In the genomic region with DNA sequence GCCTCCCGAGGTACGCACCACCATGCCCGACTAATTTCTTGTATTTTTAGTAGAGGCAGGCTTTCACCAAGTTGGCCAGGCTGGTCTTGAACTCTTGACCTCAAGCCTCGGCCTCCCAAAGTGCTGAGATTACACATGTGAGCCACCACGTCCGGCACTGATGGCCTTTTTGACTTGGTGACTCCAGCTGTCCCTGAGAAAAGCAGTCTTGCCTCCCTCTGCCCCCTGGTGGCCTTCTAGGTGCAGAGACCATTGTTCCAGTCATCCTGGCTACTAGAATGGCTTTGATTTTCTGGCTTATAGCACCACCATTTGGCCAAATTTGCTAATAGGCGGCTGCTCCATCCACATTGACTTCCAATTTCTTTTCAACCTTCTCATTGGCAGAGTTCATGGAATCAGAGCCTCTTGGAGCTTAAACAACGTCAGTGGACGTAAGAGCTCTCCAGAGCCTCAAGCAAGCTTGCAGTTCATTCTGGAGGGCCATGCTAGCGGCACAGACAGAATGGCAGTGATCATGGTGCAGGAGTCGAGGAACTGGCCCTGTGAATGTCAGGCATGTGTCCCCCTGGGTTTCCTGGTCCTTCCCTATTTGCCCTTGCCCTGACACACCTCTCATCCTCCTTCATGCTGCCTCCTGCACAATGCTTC, we compare ENCODE assay signal across 1 cellular context.
TF ChIP-seq lines count a peak whose summit lies in the region.

No MANE protein-coding gene starts in this region.

TF ChIP-seq in K562, 482 proteins besides CTCF, POLR2A, EP300 and RAD21 (continued from another document and continues in another):
- TF ChIP-seq ZBTB33 (CRISPR knock-in tag; IDR thresholded peaks at IDR 0.05) (peak; percentile 58; the same call in 1 of the 2 replicates), MAFK (IDR thresholded peaks at IDR 0.05; ENCODE audit: low read length) (peak; percentile 14; the same call in 1 of the 2 replicates), NR2C1 (IDR thresholded peaks at IDR 0.05) (0 out of 2 replicates have a peak, but pooled peaks have one; percentile 16), NR2C1 (tag; IDR thresholded peaks at IDR 0.05) (no peak), CAMTA2 (CRISPR knock-in tag; conservative IDR thresholded peaks at IDR 0.05) (no peak), NONO (IDR thresholded peaks at IDR 0.05; ENCODE audit: low read depth in 2 of 2, low read length in 1 of 2) (no peak), TEAD4 (IDR thresholded peaks at IDR 0.05; ENCODE audit: low read length) (peak; percentile 48; the same call in 1 of the 2 replicates), TEAD4 (CRISPR knock-in tag; IDR thresholded peaks at IDR 0.05; ENCODE audit: borderline replicate concordance) (no peak), RBM14 (IDR thresholded peaks at IDR 0.05; ENCODE audit: borderline replicate concordance, insufficient read depth, low read depth, low read length) (no peak), PTBP1 (IDR thresholded peaks at IDR 0.05; ENCODE audit: low read depth, low read length) (no peak), ZNF57 (CRISPR knock-in tag; IDR thresholded peaks at IDR 0.05) (no peak), PML (IDR thresholded peaks at IDR 0.05; ENCODE audit: low read length) (no peak), NFATC3 (IDR thresholded peaks at IDR 0.05) (no peak), ZNF143 (CRISPR knock-in tag; IDR thresholded peaks at IDR 0.05) (no peak), ZBTB17 (CRISPR knock-in tag; IDR thresholded peaks at IDR 0.05) (no peak), ZNF586 (CRISPR knock-in tag; conservative IDR thresholded peaks at IDR 0.05) (no peak), ZNF133 (CRISPR knock-in tag; IDR thresholded peaks at IDR 0.05) (no peak), ZC3H4 (CRISPR knock-in tag; IDR thresholded peaks at IDR 0.05; ENCODE audit: borderline replicate concordance) (no peak), JUND (IDR thresholded peaks at IDR 0.05; ENCODE audit: borderline replicate concordance, low read depth, low read length) (peak; percentile 77; the same call in 1 of the 2 replicates), JUND (tag; IDR thresholded peaks at IDR 0.05; ENCODE audit: borderline replicate concordance, low read depth, low read length) (peak; percentile 77; the same call in 1 of the 3 replicates), FOS (IDR thresholded peaks at IDR 0.05; ENCODE audit: extremely low read depth, insufficient read length) (no peak), TBP (optimal IDR thresholded peaks at IDR 0.05; ENCODE audit: low read depth, low read length) (peak; percentile 56), PHB2 (IDR thresholded peaks at IDR 0.05; ENCODE audit: low read depth) (no peak), NCOA4 (IDR thresholded peaks at IDR 0.05; ENCODE audit: partially characterized antibody) (no peak), CREBBP (IDR thresholded peaks at IDR 0.05; ENCODE audit: low read depth, low read length) (no peak), GTF2B (IDR thresholded peaks at IDR 0.05; ENCODE audit: extremely low read depth, insufficient read length) (no peak), SPI1 (IDR thresholded peaks at IDR 0.05; ENCODE audit: borderline replicate concordance, low read depth, low read length) (no peak), CCAR2 (IDR thresholded peaks at IDR 0.05; ENCODE audit: low read depth, low read length) (no peak), RBM17 (IDR thresholded peaks at IDR 0.05; ENCODE audit: borderline replicate concordance, low read depth, low read length) (no peak), TFE3 (CRISPR knock-in tag; IDR thresholded peaks at IDR 0.05) (no peak), RCOR1 (IDR thresholded peaks at IDR 0.05; ENCODE audit: borderline replicate concordance in 1 of 2, low read depth in 2 of 2, low read length in 2 of 2) (peak in 1 of 2 experiments; percentile 66; a peak in 2 of 4 replicates), BRF2 (IDR thresholded peaks at IDR 0.05; ENCODE audit: borderline replicate concordance, insufficient read depth, insufficient read length) (no peak), CBX1 (IDR thresholded peaks at IDR 0.05; ENCODE audit: low read depth) (no peak), SETDB1 (IDR thresholded peaks at IDR 0.05; ENCODE audit: low read length) (no peak), KDM5B (IDR thresholded peaks at IDR 0.05; ENCODE audit: insufficient replicate concordance, low read depth, low read length) (no peak), BRCA1 (IDR thresholded peaks at IDR 0.05) (no peak), BRCA1 (CRISPR knock-in tag; IDR thresholded peaks at IDR 0.05) (no peak), ZNF449 (CRISPR knock-in tag; IDR thresholded peaks at IDR 0.05) (no peak), ZNF146 (CRISPR knock-in tag; IDR thresholded peaks at IDR 0.05; ENCODE audit: unreplicated experiment) (no peak), ZBTB7A (IDR thresholded peaks at IDR 0.05; ENCODE audit: borderline replicate concordance, control insufficient read depth, low read depth, low read length) (no peak), GABPB2 (CRISPR knock-in tag; conservative IDR thresholded peaks at IDR 0.05) (no peak), MLX (CRISPR knock-in tag; conservative IDR thresholded peaks at IDR 0.05) (no peak)
- TF ChIP-seq, protein P1, sequence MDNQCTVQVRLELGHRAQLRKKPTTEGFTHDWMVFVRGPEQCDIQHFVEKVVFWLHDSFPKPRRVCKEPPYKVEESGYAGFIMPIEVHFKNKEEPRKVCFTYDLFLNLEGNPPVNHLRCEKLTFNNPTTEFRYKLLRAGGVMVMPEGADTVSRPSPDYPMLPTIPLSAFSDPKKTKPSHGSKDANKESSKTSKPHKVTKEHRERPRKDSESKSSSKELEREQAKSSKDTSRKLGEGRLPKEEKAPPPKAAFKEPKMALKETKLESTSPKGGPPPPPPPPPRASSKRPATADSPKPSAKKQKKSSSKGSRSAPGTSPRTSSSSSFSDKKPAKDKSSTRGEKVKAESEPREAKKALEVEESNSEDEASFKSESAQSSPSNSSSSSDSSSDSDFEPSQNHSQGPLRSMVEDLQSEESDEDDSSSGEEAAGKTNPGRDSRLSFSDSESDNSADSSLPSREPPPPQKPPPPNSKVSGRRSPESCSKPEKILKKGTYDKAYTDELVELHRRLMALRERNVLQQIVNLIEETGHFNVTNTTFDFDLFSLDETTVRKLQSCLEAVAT (IDR thresholded peaks at IDR 0.05): peak; percentile 29 to 44; a peak in 1 of 4 replicates
- TF ChIP-seq, protein P2, sequence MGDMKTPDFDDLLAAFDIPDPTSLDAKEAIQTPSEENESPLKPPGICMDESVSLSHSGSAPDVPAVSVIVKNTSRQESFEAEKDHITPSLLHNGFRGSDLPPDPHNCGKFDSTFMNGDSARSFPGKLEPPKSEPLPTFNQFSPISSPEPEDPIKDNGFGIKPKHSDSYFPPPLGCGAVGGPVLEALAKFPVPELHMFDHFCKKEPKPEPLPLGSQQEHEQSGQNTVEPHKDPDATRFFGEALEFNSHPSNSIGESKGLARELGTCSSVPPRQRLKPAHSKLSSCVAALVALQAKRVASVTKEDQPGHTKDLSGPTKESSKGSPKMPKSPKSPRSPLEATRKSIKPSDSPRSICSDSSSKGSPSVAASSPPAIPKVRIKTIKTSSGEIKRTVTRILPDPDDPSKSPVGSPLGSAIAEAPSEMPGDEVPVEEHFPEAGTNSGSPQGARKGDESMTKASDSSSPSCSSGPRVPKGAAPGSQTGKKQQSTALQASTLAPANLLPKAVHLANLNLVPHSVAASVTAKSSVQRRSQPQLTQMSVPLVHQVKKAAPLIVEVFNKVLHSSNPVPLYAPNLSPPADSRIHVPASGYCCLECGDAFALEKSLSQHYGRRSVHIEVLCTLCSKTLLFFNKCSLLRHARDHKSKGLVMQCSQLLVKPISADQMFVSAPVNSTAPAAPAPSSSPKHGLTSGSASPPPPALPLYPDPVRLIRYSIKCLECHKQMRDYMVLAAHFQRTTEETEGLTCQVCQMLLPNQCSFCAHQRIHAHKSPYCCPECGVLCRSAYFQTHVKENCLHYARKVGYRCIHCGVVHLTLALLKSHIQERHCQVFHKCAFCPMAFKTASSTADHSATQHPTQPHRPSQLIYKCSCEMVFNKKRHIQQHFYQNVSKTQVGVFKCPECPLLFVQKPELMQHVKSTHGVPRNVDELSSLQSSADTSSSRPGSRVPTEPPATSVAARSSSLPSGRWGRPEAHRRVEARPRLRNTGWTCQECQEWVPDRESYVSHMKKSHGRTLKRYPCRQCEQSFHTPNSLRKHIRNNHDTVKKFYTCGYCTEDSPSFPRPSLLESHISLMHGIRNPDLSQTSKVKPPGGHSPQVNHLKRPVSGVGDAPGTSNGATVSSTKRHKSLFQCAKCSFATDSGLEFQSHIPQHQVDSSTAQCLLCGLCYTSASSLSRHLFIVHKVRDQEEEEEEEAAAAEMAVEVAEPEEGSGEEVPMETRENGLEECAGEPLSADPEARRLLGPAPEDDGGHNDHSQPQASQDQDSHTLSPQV (IDR thresholded peaks at IDR 0.05): peak; percentile 56; the same call in 1 of the 2 replicates
- TF ChIP-seq, protein P3, sequence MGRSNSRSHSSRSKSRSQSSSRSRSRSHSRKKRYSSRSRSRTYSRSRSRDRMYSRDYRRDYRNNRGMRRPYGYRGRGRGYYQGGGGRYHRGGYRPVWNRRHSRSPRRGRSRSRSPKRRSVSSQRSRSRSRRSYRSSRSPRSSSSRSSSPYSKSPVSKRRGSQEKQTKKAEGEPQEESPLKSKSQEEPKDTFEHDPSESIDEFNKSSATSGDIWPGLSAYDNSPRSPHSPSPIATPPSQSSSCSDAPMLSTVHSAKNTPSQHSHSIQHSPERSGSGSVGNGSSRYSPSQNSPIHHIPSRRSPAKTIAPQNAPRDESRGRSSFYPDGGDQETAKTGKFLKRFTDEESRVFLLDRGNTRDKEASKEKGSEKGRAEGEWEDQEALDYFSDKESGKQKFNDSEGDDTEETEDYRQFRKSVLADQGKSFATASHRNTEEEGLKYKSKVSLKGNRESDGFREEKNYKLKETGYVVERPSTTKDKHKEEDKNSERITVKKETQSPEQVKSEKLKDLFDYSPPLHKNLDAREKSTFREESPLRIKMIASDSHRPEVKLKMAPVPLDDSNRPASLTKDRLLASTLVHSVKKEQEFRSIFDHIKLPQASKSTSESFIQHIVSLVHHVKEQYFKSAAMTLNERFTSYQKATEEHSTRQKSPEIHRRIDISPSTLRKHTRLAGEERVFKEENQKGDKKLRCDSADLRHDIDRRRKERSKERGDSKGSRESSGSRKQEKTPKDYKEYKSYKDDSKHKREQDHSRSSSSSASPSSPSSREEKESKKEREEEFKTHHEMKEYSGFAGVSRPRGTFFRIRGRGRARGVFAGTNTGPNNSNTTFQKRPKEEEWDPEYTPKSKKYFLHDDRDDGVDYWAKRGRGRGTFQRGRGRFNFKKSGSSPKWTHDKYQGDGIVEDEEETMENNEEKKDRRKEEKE (IDR thresholded peaks at IDR 0.05; ENCODE audit: borderline replicate concordance in 1 of 2, control insufficient read depth in 1 of 2, low read depth in 2 of 2, low read length in 1 of 2): no peak
